18 cellular contexts compared by ENCODE assay signal in the genomic region with DNA sequence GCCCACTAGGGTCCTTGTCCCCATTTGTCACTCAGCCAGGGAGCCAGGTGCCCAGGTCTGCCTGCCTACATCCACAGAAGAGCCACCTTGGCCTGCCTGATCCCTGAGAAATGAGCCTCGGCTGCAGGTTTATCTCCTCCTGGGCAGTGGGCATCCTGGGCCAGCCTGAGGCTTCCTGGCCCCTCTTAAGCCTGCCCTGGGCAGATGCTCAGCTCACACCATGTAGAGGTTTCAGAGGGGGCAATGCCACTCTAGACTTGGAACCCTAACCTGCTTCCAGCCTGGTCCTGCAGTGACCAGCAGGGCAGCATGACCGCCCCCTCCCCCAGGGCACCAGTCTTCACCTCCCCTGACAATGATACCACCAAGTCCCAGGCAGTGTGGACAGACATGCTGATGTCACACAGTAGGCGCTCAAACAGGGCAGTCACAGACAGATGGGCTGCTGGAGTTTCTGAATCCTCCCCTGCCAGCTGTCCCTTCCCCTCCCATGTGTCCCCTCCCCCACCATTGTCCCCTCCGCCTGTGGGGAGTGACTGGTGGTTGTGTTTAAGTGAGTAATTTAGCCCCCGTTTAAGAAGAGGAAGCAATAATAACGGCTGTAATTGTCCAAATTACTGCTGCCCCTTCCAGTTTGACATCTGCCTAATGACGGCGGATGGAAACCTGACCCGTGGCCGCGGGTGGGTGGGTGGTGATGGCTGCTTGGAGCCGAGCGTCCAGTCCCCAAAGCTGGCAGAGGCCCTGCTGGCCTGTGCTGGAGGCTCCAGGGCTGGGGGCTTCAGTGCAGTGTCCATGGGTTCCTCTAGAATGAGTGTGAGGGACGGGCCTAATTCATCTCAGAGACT.
DNase-seq lines count a peak whose midpoint lies in the region; ATAC-seq and TF ChIP-seq lines count a peak whose summit lies in the region.
"Had no signal": no experiment of that assay in that cellular context is flagged by ENCODE, and none has a peak within 500 bp of the region (broad histone marks: within the 10 kb centered on the region; RNA-seq: fewer than 3 reads in every experiment).

No MANE protein-coding gene starts in this region.

- no peaks in the 10 kb centered on the region for H3K4me1 ChIP-seq in sigmoid colon
- H3K4me1 ChIP-seq: HAP-1 had no signal

- TF ChIP-seq EP300 in sigmoid colon (IDR thresholded peaks at IDR 0.05): no peak

- no peak for ATAC-seq in HG03354 (IDR thresholded peaks at IDR 0.05; ENCODE audit: poor library complexity, severe bottlenecking, unreplicated experiment)
- ATAC-seq in GM21515 (IDR thresholded peaks at IDR 0.05; ENCODE audit: unreplicated experiment): no peak
- ATAC-seq: esophagus mucosa had no signal

- intact Hi-C loops in sigmoid colon (cut with DNase I): no loop called here

- no peak for TF ChIP-seq POLR2A in sigmoid colon (IDR thresholded peaks at IDR 0.05)

- H3K27me3 ChIP-seq in sigmoid colon: peaks cover 0 to 22% (median 6%) of the 10 kb centered on the region in 3 donors
- H3K27me3 ChIP-seq: ovary had no signal

- no peak for TF ChIP-seq CTCF in sigmoid colon (IDR thresholded peaks at IDR 0.05)

- DNase-seq in COR-L47 (lab: John Stamatoyannopoulos, UW) (peak; percentile 80), NCI-H1417 (lab: John Stamatoyannopoulos, UW) (peak in 2 of 3 experiments; percentile 91 to 97), NCI-H82 (lab: John Stamatoyannopoulos, UW) (peak; percentile 78), left kidney (ENCODE audit: low read depth, low spot score) (peak; percentile 66), Kasumi-1 (lab: John Stamatoyannopoulos, UW) (no peak), sigmoid colon (no peak)
- DNase-seq: ACHN; activated CD4-positive, CD25-positive, alpha-beta regulatory T cell treated with anti-CD3 and anti-CD28 coated beads, Interleukin-2, amount 50 U/mL, for 72 hours; activated effector memory CD4-positive, alpha-beta T cell treated with Interleukin-2 at 50 U/mL for 16 hours; IMR-90; ovary; stimulated activated CD4-positive, alpha-beta T cell treated with anti-CD3 and anti-CD28 coated beads, Interleukin-2, amount 100 ng/mL, for 24 hours; T-helper 9 cell had no signal

- 58 to 67% methylated on average over 14 of the region's 14 CpGs for WGBS in sigmoid colon, 2 donors

- no peak overlapping the region for H3K27ac ChIP-seq in sigmoid colon
- H3K27ac ChIP-seq: HL-60, ovary had no signal

- H3K9me3 ChIP-seq in sigmoid colon: peaks cover 0 to 4% (median 0%) of the 10 kb centered on the region in 4 donors
- H3K9me3 ChIP-seq: HAP-1, ovary had no signal

- H3K36me3 ChIP-seq in sigmoid colon: no peaks in the 10 kb centered on the region
- H3K36me3 ChIP-seq: HAP-1, ovary had no signal

- no peak overlapping the region for H3K4me3 ChIP-seq in sigmoid colon
- H3K4me3 ChIP-seq: HAP-1, ovary had no signal

Comparison
In these comparisons a context has a peak if more than half of its experiments do, and no peak if none do; other contexts are left out.
1. DNase-seq: peak in COR-L47 (single experiment), NCI-H1417 (2 of 3), NCI-H82 (single experiment) and left kidney (single experiment); none in Kasumi-1 (0 of 2) and sigmoid colon (single experiment).